8 cellular contexts compared by ENCODE assay signal in the genomic region with DNA sequence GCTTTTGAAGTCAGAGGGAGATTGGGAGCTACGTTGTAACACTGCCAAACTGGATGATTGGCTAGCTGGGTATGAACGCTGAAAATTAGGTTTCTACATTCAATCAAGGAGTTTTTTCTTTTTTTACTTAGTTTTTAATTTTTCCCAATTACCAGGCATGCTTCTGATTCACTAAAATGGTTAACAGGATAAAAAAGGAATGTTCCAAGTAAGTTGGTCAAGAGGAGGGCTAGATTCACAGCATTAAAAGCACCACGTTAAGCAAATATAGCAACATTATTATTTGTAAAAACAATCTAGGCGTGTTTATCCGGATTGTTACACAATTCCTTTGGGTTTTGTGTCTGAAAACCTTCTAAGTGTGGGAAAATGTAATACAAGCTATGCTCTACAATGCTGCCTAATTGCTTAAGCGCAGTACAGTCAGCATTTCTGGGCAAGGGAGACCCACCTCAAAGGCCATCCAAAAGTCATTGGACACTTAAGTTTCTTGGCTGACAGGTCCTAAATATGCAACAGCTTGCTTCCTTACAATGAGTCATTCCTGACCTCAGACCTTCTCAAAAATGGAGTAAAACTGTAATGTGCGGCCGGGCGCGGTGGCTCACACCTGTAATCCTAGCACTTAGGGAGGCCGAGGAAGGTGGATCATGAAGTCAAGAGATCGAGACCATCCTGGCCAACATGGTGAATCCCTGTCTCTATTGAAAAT. TPM values are rescaled to one million over a fixed set of nuclear protein-coding genes. Genes with fewer than 3 reads are reported as not detected.
A peak's percentile ranks its signal among the peaks of the same experiment; 100 is the strongest.
DNase-seq lines count a peak whose midpoint lies in the region; ATAC-seq and TF ChIP-seq lines count a peak whose summit lies in the region.

No MANE protein-coding gene starts in this region.

- intact Hi-C loops in psoas muscle (cut with DNase I), result no loop called here

- peaks cover 46% of the 10 kb centered on the region for H3K36me3 ChIP-seq in HUES48 (ENCODE audit: control insufficient read depth, insufficient read depth, low read length)
- peaks cover 0 to 42% of the 10 kb centered on the region in 2 donors for H3K36me3 ChIP-seq in psoas muscle (ENCODE audit: insufficient read depth in 1 of 2, low read depth in 1 of 2)

- peak overlapping the region; percentile 97 for H3K9ac ChIP-seq in HUES48 (ENCODE audit: low read depth, low read length)

- H3K27me3 ChIP-seq in HUES48 (ENCODE audit: control insufficient read depth, insufficient read depth, low read length) (no peaks in the 10 kb centered on the region), psoas muscle (ENCODE audit: insufficient read depth in 3 of 3, low read length in 2 of 3) (no peaks in the 10 kb centered on the region)

- WGBS in psoas muscle, 3 donors, result 12 to 21% (median 19%) methylated on average over 12 of the region's 12 CpGs

- no peak for TF ChIP-seq CTCF in fibroblast of villous mesenchyme (IDR thresholded peaks at IDR 0.05; ENCODE audit: insufficient read depth, low read depth, low read length)
- TF ChIP-seq CTCF in psoas muscle (IDR thresholded peaks at IDR 0.05), result no peak

- H3K9me3 ChIP-seq in HUES48 (ENCODE audit: control insufficient read depth, insufficient read depth, low read length) (no peaks in the 10 kb centered on the region), psoas muscle (no peaks in the 10 kb centered on the region)

- in situ Hi-C loops in ACHN (cut with HindIII; ENCODE audit: low pct_ligation_motif_present, low pct_unique_long_range_greater_than_20kb, low sequenced_read_pairs), result loop anchor here (10.0 kb wide), 1 partner anchor 65 kb away; a partner anchor contains a TSS

- H3K4me3 ChIP-seq in HUES48 (ENCODE audit: low read depth, low read length), result peak overlapping the region; percentile 100
- H3K4me3 ChIP-seq in fibroblast of villous mesenchyme (ENCODE audit: low read depth, low read length), result peak overlapping the region; percentile 99
- peak overlapping the region; percentile 82 for H3K4me3 ChIP-seq in psoas muscle

- DNase-seq in ACHN (peak; percentile 65), fibroblast of villous mesenchyme (ENCODE audit: low read depth) (peak; percentile 95), psoas muscle (peak; percentile 59 to 79), NCI-H1105 (lab: John Stamatoyannopoulos, UW) (no peak), Ammon's horn (ENCODE audit: low spot score) (no peak)
- DNase-seq in activated CD8-positive, alpha-beta memory T cell treated with anti-CD3 and anti-CD28 coated beads, Interleukin-2, amount 50 U/mL, for 4 hours, result peak; percentile 41

- H3K27ac ChIP-seq in HUES48 (ENCODE audit: low read depth, low read length) (peak overlapping the region; percentile 93), psoas muscle (peak overlapping the region; percentile 92)

- ATAC-seq in psoas muscle (peak; percentile 61 to 74 (median 68)), HG03039 (IDR thresholded peaks at IDR 0.05; ENCODE audit: unreplicated experiment) (no peak)

- H3K4me1 ChIP-seq in HUES48 (ENCODE audit: control insufficient read depth, insufficient read depth, low read length) (peaks cover 11% of the 10 kb centered on the region; the same call in 1 of the 2 replicates), psoas muscle (peaks cover 46% of the 10 kb centered on the region)

RNA-seq across cellular contexts. Expression of a gene that starts 1.2 kb away (rescaled TPM):
- 1,973 and 2,129 TPM in 2 replicates for total RNA-seq in fibroblast of villous mesenchyme
- 1,000 to 10,000 TPM in 3 of 4 donors, 100 to 1,000 TPM in 1; 662 to 1,479 (median 1,333) TPM for total RNA-seq in psoas muscle
- polyA plus RNA-seq in psoas muscle, result 1,000 to 10,000 TPM; 2,571 to 2,845 (median 2,673) TPM

RNA-seq across cellular contexts. Expression of a gene that starts 5.2 kb away (rescaled TPM):
- 147 and 210 TPM in 2 replicates for total RNA-seq in fibroblast of villous mesenchyme
- 10 to 100 TPM; 63.1 to 80.9 (median 68.6) TPM for total RNA-seq in psoas muscle
- 10 to 100 TPM; 19.6 to 55.7 (median 43.2) TPM for polyA plus RNA-seq in psoas muscle

Comparison
In these comparisons a context has a peak if more than half of its experiments do, and no peak if none do; other contexts are left out.
1. DNase-seq: peak in ACHN (single experiment), activated CD8-positive, alpha-beta memory T cell treated with anti-CD3 and anti-CD28 coated beads, Interleukin-2, amount 50 U/mL, for 4 hours (single experiment), fibroblast of villous mesenchyme (single experiment) and psoas muscle (2 of 2); none in NCI-H1105 (single experiment) and Ammon's horn (single experiment).
2. Peak in every context shown above with its lines, with median percentiles within 50 percentile points of each other: H3K4me3 ChIP-seq.